In the genomic region with DNA sequence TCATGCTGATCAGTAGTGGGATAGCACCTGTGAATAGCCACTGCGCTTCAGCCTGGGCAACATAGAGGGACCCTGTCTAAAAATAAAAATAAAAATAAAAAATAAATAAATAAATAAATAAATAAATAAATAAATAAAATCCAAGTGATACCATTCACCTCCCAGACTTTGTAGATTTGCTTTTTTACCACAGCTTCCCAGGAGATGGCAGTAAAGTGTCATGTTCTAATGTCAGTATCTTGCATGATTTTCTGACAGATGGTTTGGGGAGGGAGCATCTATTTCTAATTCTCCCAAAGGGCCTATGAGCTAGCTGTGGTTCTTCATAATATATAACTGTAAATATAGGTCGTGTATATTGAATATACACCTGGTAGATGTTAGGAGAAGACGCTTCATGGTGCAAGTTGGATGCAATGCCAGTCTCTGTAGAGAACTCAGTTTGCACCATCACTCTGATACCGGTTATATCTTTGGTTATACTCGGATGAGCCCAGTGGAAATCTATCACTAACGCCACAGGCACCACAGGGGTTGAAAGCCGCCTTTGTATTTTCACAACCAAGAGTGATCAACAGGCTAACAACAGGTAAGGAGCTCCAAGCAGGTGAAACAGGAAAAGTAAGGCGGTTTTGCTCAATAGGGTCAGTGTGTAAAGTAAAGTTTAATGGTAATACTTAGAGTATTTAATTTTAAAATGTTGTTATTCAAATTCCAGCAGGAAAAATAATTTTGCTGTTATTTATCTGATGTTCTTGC, we compare ENCODE assay signal across 1 cellular context.
TF ChIP-seq lines count a peak whose summit lies in the region.

No MANE protein-coding gene starts in this region.

TF ChIP-seq in HEK293, 187 proteins besides CTCF, POLR2A, EP300 and RAD21 (continued from another document and continues in another):
- TF ChIP-seq, protein P1, sequence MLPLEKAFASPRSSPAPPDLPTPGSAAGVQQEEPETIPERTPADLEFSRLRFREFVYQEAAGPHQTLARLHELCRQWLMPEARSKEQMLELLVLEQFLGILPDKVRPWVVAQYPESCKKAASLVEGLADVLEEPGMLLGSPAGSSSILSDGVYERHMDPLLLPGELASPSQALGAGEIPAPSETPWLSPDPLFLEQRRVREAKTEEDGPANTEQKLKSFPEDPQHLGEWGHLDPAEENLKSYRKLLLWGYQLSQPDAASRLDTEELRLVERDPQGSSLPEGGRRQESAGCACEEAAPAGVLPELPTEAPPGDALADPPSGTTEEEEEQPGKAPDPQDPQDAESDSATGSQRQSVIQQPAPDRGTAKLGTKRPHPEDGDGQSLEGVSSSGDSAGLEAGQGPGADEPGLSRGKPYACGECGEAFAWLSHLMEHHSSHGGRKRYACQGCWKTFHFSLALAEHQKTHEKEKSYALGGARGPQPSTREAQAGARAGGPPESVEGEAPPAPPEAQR (tag by site-specific recombination; IDR thresholded peaks at IDR 0.05): no peak
- TF ChIP-seq BCL11B (tag by site-specific recombination; IDR thresholded peaks at IDR 0.05; ENCODE audit: low read depth): peak; percentile 90; the same call in 1 of the 2 replicates
- peak; percentile 99 for TF ChIP-seq ZBTB1 (tag by site-specific recombination; IDR thresholded peaks at IDR 0.05)
- TF ChIP-seq, protein P2, sequence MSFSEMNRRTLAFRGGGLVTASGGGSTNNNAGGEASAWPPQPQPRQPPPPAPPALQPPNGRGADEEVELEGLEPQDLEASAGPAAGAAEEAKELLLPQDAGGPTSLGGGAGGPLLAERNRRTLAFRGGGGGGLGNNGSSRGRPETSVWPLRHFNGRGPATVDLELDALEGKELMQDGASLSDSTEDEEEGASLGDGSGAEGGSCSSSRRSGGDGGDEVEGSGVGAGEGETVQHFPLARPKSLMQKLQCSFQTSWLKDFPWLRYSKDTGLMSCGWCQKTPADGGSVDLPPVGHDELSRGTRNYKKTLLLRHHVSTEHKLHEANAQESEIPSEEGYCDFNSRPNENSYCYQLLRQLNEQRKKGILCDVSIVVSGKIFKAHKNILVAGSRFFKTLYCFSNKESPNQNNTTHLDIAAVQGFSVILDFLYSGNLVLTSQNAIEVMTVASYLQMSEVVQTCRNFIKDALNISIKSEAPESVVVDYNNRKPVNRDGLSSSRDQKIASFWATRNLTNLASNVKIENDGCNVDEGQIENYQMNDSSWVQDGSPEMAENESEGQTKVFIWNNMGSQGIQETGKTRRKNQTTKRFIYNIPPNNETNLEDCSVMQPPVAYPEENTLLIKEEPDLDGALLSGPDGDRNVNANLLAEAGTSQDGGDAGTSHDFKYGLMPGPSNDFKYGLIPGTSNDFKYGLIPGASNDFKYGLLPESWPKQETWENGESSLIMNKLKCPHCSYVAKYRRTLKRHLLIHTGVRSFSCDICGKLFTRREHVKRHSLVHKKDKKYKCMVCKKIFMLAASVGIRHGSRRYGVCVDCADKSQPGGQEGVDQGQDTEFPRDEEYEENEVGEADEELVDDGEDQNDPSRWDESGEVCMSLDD (tag by site-specific recombination; IDR thresholded peaks at IDR 0.05): no peak
- no peak for TF ChIP-seq ZNF416 (tag by site-specific recombination; IDR thresholded peaks at IDR 0.05)
- TF ChIP-seq ZNF121 (tag by site-specific recombination; IDR thresholded peaks at IDR 0.05): peak; percentile 92
- TF ChIP-seq ZNF366 (tag by site-specific recombination; conservative IDR thresholded peaks at IDR 0.05): peak; percentile 89
- no peak for TF ChIP-seq HOXC10 (CRISPR knock-in tag; IDR thresholded peaks at IDR 0.05)
- no peak for TF ChIP-seq ZIC2 (tag by site-specific recombination; IDR thresholded peaks at IDR 0.05)
- TF ChIP-seq, protein P3, sequence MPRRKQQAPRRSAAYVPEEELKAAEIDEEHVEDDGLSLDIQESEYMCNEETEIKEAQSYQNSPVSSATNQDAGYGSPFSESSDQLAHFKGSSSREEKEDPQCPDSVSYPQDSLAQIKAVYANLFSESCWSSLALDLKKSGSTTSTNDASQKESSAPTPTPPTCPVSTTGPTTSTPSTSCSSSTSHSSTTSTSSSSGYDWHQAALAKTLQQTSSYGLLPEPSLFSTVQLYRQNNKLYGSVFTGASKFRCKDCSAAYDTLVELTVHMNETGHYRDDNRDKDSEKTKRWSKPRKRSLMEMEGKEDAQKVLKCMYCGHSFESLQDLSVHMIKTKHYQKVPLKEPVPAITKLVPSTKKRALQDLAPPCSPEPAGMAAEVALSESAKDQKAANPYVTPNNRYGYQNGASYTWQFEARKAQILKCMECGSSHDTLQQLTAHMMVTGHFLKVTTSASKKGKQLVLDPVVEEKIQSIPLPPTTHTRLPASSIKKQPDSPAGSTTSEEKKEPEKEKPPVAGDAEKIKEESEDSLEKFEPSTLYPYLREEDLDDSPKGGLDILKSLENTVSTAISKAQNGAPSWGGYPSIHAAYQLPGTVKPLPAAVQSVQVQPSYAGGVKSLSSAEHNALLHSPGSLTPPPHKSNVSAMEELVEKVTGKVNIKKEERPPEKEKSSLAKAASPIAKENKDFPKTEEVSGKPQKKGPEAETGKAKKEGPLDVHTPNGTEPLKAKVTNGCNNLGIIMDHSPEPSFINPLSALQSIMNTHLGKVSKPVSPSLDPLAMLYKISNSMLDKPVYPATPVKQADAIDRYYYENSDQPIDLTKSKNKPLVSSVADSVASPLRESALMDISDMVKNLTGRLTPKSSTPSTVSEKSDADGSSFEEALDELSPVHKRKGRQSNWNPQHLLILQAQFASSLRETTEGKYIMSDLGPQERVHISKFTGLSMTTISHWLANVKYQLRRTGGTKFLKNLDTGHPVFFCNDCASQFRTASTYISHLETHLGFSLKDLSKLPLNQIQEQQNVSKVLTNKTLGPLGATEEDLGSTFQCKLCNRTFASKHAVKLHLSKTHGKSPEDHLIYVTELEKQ (tag by site-specific recombination; IDR thresholded peaks at IDR 0.05; ENCODE audit: borderline replicate concordance): peak; percentile 86; the same call in 1 of the 2 replicates
- no peak for TF ChIP-seq TRIM28 (IDR thresholded peaks at IDR 0.05; ENCODE audit: borderline replicate concordance, low read length)
- TF ChIP-seq ZNF394 (tag by site-specific recombination; IDR thresholded peaks at IDR 0.05; ENCODE audit: borderline replicate concordance): peak; percentile 100
- no peak for TF ChIP-seq ZNF600 (tag by site-specific recombination; IDR thresholded peaks at IDR 0.05)
- no peak for TF ChIP-seq ZNF549 (tag by site-specific recombination; IDR thresholded peaks at IDR 0.05)
- TF ChIP-seq MYNN (tag by site-specific recombination; IDR thresholded peaks at IDR 0.05; ENCODE audit: borderline replicate concordance): peak; percentile 85; the same call in 1 of the 2 replicates
- TF ChIP-seq, protein P4, sequence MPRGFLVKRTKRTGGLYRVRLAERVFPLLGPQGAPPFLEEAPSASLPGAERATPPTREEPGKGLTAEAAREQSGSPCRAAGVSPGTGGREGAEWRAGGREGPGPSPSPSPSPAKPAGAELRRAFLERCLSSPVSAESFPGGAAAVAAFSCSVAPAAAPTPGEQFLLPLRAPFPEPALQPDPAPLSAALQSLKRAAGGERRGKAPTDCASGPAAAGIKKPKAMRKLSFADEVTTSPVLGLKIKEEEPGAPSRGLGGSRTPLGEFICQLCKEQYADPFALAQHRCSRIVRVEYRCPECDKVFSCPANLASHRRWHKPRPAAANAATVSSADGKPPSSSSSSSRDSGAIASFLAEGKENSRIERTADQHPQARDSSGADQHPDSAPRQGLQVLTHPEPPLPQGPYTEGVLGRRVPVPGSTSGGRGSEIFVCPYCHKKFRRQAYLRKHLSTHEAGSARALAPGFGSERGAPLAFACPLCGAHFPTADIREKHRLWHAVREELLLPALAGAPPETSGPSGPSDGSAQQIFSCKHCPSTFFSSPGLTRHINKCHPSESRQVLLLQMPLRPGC (tag by site-specific recombination; IDR thresholded peaks at IDR 0.05): peak; percentile 59; the same call in 1 of the 2 replicates
- TF ChIP-seq ZNF184 (tag by site-specific recombination; IDR thresholded peaks at IDR 0.05): no peak
- peak; percentile 99 for TF ChIP-seq ZNF19 (tag by site-specific recombination; IDR thresholded peaks at IDR 0.05; ENCODE audit: low read depth)
- TF ChIP-seq ZNF585B (tag by site-specific recombination; IDR thresholded peaks at IDR 0.05): no peak
- TF ChIP-seq, protein P5, sequence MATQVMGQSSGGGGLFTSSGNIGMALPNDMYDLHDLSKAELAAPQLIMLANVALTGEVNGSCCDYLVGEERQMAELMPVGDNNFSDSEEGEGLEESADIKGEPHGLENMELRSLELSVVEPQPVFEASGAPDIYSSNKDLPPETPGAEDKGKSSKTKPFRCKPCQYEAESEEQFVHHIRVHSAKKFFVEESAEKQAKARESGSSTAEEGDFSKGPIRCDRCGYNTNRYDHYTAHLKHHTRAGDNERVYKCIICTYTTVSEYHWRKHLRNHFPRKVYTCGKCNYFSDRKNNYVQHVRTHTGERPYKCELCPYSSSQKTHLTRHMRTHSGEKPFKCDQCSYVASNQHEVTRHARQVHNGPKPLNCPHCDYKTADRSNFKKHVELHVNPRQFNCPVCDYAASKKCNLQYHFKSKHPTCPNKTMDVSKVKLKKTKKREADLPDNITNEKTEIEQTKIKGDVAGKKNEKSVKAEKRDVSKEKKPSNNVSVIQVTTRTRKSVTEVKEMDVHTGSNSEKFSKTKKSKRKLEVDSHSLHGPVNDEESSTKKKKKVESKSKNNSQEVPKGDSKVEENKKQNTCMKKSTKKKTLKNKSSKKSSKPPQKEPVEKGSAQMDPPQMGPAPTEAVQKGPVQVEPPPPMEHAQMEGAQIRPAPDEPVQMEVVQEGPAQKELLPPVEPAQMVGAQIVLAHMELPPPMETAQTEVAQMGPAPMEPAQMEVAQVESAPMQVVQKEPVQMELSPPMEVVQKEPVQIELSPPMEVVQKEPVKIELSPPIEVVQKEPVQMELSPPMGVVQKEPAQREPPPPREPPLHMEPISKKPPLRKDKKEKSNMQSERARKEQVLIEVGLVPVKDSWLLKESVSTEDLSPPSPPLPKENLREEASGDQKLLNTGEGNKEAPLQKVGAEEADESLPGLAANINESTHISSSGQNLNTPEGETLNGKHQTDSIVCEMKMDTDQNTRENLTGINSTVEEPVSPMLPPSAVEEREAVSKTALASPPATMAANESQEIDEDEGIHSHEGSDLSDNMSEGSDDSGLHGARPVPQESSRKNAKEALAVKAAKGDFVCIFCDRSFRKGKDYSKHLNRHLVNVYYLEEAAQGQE (tag by site-specific recombination; IDR thresholded peaks at IDR 0.05): peak; percentile 97
- no peak for TF ChIP-seq ZNF174 (tag by site-specific recombination; IDR thresholded peaks at IDR 0.05)
- TF ChIP-seq ZNF155 (tag by site-specific recombination; IDR thresholded peaks at IDR 0.05): peak; percentile 93
- peak; percentile 100 for TF ChIP-seq ZNF202 (tag by site-specific recombination; IDR thresholded peaks at IDR 0.05; ENCODE audit: borderline replicate concordance)
- peak; percentile 78; the same call in 1 of the 2 replicates for TF ChIP-seq BCL11A (tag by site-specific recombination; IDR thresholded peaks at IDR 0.05; ENCODE audit: low read depth)
- TF ChIP-seq ZNF157 (tag by site-specific recombination; IDR thresholded peaks at IDR 0.05): peak; percentile 52; the same call in 1 of the 2 replicates
- TF ChIP-seq ZSCAN16 (tag by site-specific recombination; IDR thresholded peaks at IDR 0.05): peak; percentile 53; the same call in 1 of the 2 replicates
- TF ChIP-seq KLF7 (tag by site-specific recombination; IDR thresholded peaks at IDR 0.05; ENCODE audit: borderline replicate concordance): peak; percentile 96; the same call in 1 of the 2 replicates
- TF ChIP-seq, protein P6, sequence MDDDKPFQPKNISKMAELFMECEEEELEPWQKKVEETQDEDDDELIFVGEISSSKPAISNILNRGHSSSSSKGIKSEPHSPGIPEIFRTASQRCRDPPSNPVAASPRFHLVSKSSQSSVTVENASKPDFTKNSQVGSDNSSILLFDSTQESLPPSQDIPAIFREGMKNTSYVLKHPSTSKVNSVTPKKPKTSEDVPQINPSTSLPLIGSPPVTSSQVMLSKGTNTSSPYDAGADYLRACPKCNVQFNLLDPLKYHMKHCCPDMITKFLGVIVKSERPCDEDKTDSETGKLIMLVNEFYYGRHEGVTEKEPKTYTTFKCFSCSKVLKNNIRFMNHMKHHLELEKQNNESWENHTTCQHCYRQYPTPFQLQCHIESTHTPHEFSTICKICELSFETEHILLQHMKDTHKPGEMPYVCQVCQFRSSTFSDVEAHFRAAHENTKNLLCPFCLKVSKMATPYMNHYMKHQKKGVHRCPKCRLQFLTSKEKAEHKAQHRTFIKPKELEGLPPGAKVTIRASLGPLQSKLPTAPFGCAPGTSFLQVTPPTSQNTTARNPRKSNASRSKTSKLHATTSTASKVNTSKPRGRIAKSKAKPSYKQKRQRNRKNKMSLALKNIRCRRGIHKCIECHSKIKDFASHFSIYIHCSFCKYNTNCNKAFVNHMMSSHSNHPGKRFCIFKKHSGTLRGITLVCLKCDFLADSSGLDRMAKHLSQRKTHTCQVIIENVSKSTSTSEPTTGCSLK (tag by site-specific recombination; IDR thresholded peaks at IDR 0.05): no peak
- TF ChIP-seq FEZF1 (tag by site-specific recombination; IDR thresholded peaks at IDR 0.05): peak; percentile 47; the same call in 1 of the 2 replicates
- TF ChIP-seq ZNF354C (tag by site-specific recombination; IDR thresholded peaks at IDR 0.05; ENCODE audit: borderline replicate concordance, low read depth): peak; percentile 100
- TF ChIP-seq SETDB1 (IDR thresholded peaks at IDR 0.05; ENCODE audit: insufficient read length, low read length): no peak
- TF ChIP-seq IKZF3 (tag by site-specific recombination; IDR thresholded peaks at IDR 0.05): no peak
- peak; percentile 99 for TF ChIP-seq ZXDB (tag by site-specific recombination; IDR thresholded peaks at IDR 0.05)
- TF ChIP-seq ZNF37A (tag by site-specific recombination; IDR thresholded peaks at IDR 0.05): no peak
- TF ChIP-seq, protein P7, sequence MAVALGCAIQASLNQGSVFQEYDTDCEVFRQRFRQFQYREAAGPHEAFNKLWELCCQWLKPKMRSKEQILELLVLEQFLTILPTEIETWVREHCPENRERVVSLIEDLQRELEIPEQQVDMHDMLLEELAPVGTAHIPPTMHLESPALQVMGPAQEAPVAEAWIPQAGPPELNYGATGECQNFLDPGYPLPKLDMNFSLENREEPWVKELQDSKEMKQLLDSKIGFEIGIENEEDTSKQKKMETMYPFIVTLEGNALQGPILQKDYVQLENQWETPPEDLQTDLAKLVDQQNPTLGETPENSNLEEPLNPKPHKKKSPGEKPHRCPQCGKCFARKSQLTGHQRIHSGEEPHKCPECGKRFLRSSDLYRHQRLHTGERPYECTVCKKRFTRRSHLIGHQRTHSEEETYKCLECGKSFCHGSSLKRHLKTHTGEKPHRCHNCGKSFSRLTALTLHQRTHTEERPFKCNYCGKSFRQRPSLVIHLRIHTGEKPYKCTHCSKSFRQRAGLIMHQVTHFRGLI (tag by site-specific recombination; IDR thresholded peaks at IDR 0.05): peak; percentile 33; the same call in 1 of the 2 replicates
- peak; percentile 67; the same call in 1 of the 2 replicates for TF ChIP-seq ZNF660 (tag by site-specific recombination; IDR thresholded peaks at IDR 0.05)
- peak; percentile 37; the same call in 1 of the 2 replicates for TF ChIP-seq KLF16 (tag by site-specific recombination; IDR thresholded peaks at IDR 0.05)
- no peak for TF ChIP-seq ZNF132 (tag by site-specific recombination; IDR thresholded peaks at IDR 0.05; ENCODE audit: borderline replicate concordance)
- peak; percentile 99 for TF ChIP-seq ZNF514 (tag by site-specific recombination; IDR thresholded peaks at IDR 0.05)
- TF ChIP-seq ZNF521 (tag by site-specific recombination; IDR thresholded peaks at IDR 0.05): no peak
- TF ChIP-seq ZNF571 (tag by site-specific recombination; IDR thresholded peaks at IDR 0.05): no peak
- no peak for TF ChIP-seq ZNF837 (tag by site-specific recombination; IDR thresholded peaks at IDR 0.05)
- TF ChIP-seq ZNF654 (tag by site-specific recombination; IDR thresholded peaks at IDR 0.05; ENCODE audit: low read depth): peak; percentile 100
- no peak for TF ChIP-seq ZNF747 (tag by site-specific recombination; IDR thresholded peaks at IDR 0.05)
- no peak for TF ChIP-seq ZNF785 (tag by site-specific recombination; IDR thresholded peaks at IDR 0.05)
- TF ChIP-seq ZNF324 (tag by site-specific recombination; IDR thresholded peaks at IDR 0.05): peak; percentile 73; the same call in 1 of the 2 replicates
